In genomic region chr5:72454996-72455395, GRCh38 we compare ENCODE assay signal across 1 cellular context.
TF ChIP-seq lines count a peak whose summit lies in the region.

No MANE protein-coding gene starts in this region.

TF ChIP-seq in K562, 482 proteins besides CTCF, POLR2A, EP300 and RAD21:
- TF ChIP-seq ZHX1 (conservative IDR thresholded peaks at IDR 0.05; ENCODE audit: low read length) (no peak), FUS (optimal IDR thresholded peaks at IDR 0.05; ENCODE audit: low read depth, low read length) (no peak), FOXP1 (CRISPR knock-in tag; IDR thresholded peaks at IDR 0.05) (no peak), NRF1 (conservative IDR thresholded peaks at IDR 0.05 in 1 of 2, IDR thresholded peaks at IDR 0.05 in 1 of 2) (no peak), XRCC5 (IDR thresholded peaks at IDR 0.05; ENCODE audit: low read depth, low read length) (no peak), CEBPB (tag; IDR thresholded peaks at IDR 0.05) (no peak), MEF2D (tag; conservative IDR thresholded peaks at IDR 0.05; ENCODE audit: low read depth) (no peak), MBD1 (CRISPR knock-in tag; IDR thresholded peaks at IDR 0.05) (no peak), ZNF639 (CRISPR knock-in tag; conservative IDR thresholded peaks at IDR 0.05 in 1 of 2, IDR thresholded peaks at IDR 0.05 in 1 of 2) (no peak), BRCA1 (IDR thresholded peaks at IDR 0.05) (no peak), BRCA1 (CRISPR knock-in tag; IDR thresholded peaks at IDR 0.05) (no peak), ZMIZ1 (IDR thresholded peaks at IDR 0.05; ENCODE audit: low read depth in 2 of 2, low read length in 2 of 2) (no peak), ETS1 (conservative IDR thresholded peaks at IDR 0.05; ENCODE audit: control insufficient read depth, low read depth, low read length) (no peak), CEBPG (CRISPR knock-in tag; IDR thresholded peaks at IDR 0.05) (no peak), CEBPG (tag; conservative IDR thresholded peaks at IDR 0.05 in 1 of 2, IDR thresholded peaks at IDR 0.05 in 1 of 2) (no peak), DEAF1 (CRISPR knock-in tag; IDR thresholded peaks at IDR 0.05) (no peak), ZNF347 (CRISPR knock-in tag; IDR thresholded peaks at IDR 0.05; ENCODE audit: low read depth) (no peak)
